ENCODE assay signal across 8 cellular contexts in the genomic region with DNA sequence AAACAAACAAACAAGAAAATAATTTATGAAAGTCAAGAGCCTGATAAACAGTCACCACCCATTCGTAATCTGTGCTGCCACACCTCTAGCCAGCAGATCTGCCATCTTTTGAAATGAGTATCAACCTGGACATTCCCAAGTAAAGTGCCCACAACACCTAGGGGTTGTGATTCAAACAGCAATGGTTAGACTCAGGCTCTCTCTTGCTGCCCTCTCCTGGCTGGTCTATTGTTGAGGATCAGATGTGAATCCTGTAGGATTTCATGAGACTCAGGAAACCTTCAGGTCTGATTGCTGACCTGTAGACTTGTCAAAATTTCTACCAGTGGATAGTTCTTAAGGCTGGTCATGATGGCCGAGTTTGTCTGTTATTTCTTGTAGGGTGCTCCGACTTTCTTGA. TPM values are rescaled to one million over a fixed set of nuclear protein-coding genes. Genes with fewer than 3 reads are reported as not detected.
A peak's percentile ranks its signal among the peaks of the same experiment; 100 is the strongest.
DNase-seq lines count a peak whose midpoint lies in the region; ATAC-seq and TF ChIP-seq lines count a peak whose summit lies in the region.

No MANE protein-coding gene starts in this region.

- H4K20me1 ChIP-seq in OCI-LY1 (ENCODE audit: insufficient read depth, low read length): no peaks in the 10 kb centered on the region

- peak; percentile 17; the same call in 1 of the 2 replicates for TF ChIP-seq CTCF in OCI-LY1 (IDR thresholded peaks at IDR 0.05; ENCODE audit: low read length)
- peak; percentile 56 for TF ChIP-seq CTCF in fibroblast of the aortic adventitia (IDR thresholded peaks at IDR 0.05; ENCODE audit: insufficient read depth, low read length)
- TF ChIP-seq CTCF in transverse colon (IDR thresholded peaks at IDR 0.05): peak; percentile 34 to 64 (median 46)
- no peak for TF ChIP-seq CTCF in CD4-positive, alpha-beta T cell (IDR thresholded peaks at IDR 0.05)

- no peak overlapping the region for H3K4me3 Mint-ChIP-seq in activated naive CD4-positive, alpha-beta T cell treated with anti-CD3 and anti-CD28 coated beads for 36 hours
- no peak overlapping the region for H3K4me3 Mint-ChIP-seq in CD4-positive, alpha-beta T cell

- in situ Hi-C loops in transverse colon (cut with MboI; ENCODE audit: low pct_ligation_motif_present in 1 of 4, low pct_unique_long_range_greater_than_20kb in 1 of 4, low sequenced_read_pairs in 3 of 4): no loop called here

- no peak overlapping the region for H2AFZ ChIP-seq in OCI-LY1 (ENCODE audit: low read length)

- H3K9me2 ChIP-seq in OCI-LY1 (ENCODE audit: low read depth, low read length): no peaks in the 10 kb centered on the region

- H3K9ac ChIP-seq in OCI-LY1 (ENCODE audit: low read length): no peak overlapping the region

- no peaks in the 10 kb centered on the region for H3K79me2 ChIP-seq in OCI-LY1 (ENCODE audit: insufficient read depth, low read length)

- H3K9me3 Mint-ChIP-seq in activated naive CD4-positive, alpha-beta T cell treated with anti-CD3 and anti-CD28 coated beads for 36 hours: no peaks in the 10 kb centered on the region
- no peaks in the 10 kb centered on the region for H3K9me3 Mint-ChIP-seq in CD4-positive, alpha-beta T cell

- CTCF ChIA-PET in activated naive CD4-positive, alpha-beta T cell treated with anti-CD3 and anti-CD28 coated beads for 36 hours (lab: Charles Lee): interaction anchor here (1.0 to 4.6 kb wide), 3 partner anchors 22 to 238 kb away, joined by 3 to 30 read pairs (median 11); no protein-coding TSS in a partner anchor
- CTCF ChIA-PET in CD4-positive, alpha-beta T cell (lab: Charles Lee): no interaction called here

- peak; percentile 53 for DNase-seq in activated naive CD4-positive, alpha-beta T cell treated with anti-CD3 and anti-CD28 coated beads for 36 hours
- no peak for DNase-seq in activated naive CD4-positive, alpha-beta T cell (lab: John Stamatoyannopoulos, UW)
- DNase-seq in fibroblast of the aortic adventitia (ENCODE audit: low read depth) (peak; percentile 54), transverse colon (peak; percentile 47)
- DNase-seq in CD4-positive, alpha-beta T cell: no peak

- H3K27me3 Mint-ChIP-seq in activated naive CD4-positive, alpha-beta T cell treated with anti-CD3 and anti-CD28 coated beads for 36 hours (ENCODE audit: low read depth): no peaks in the 10 kb centered on the region
- no peaks in the 10 kb centered on the region for H3K27me3 Mint-ChIP-seq in CD4-positive, alpha-beta T cell

- WGBS in transverse colon (ENCODE audit: low coverage in 1 of 2), 2 donors: 86 to 100% methylated on average over 2 to 3 of the region's 3 CpGs

- ATAC-seq in HG02571 (IDR thresholded peaks at IDR 0.05; ENCODE audit: unreplicated experiment) (no peak), GM18907 (IDR thresholded peaks at IDR 0.05; ENCODE audit: unreplicated experiment) (no peak)
- no peak for ATAC-seq in CD4-positive, alpha-beta T cell (ENCODE audit: poor library complexity)

- H3K4me2 ChIP-seq in OCI-LY1 (ENCODE audit: low read length): no peak overlapping the region

- no peak for TF ChIP-seq POLR2A in transverse colon (IDR thresholded peaks at IDR 0.05)

- no peak overlapping the region for H3K27ac ChIP-seq in OCI-LY1 (ENCODE audit: low read depth, low read length, poor library complexity, severe bottlenecking)
- no peak overlapping the region for H3K27ac ChIP-seq in transverse colon
- H3K27ac ChIP-seq in CD4-positive, alpha-beta T cell (ENCODE audit: low read depth, low read length): no peak overlapping the region

- H3K4me1 ChIP-seq in OCI-LY1 (ENCODE audit: insufficient read depth, low read length, severe bottlenecking) (peaks cover 6% of the 10 kb centered on the region), transverse colon (peaks cover 0 to 23% (median 3%) of the 10 kb centered on the region in 4 donors)

- no peaks in the 10 kb centered on the region for H3F3A ChIP-seq in OCI-LY1 (ENCODE audit: insufficient read depth, low read length)

- no peaks in the 10 kb centered on the region for H3K9me3 ChIP-seq in OCI-LY1 (ENCODE audit: low read length)
- no peaks in the 10 kb centered on the region for H3K9me3 ChIP-seq in transverse colon
- H3K9me3 ChIP-seq in CD4-positive, alpha-beta T cell (ENCODE audit: control insufficient read depth, low read length): no peaks in the 10 kb centered on the region

- H3K36me3 Mint-ChIP-seq in activated naive CD4-positive, alpha-beta T cell treated with anti-CD3 and anti-CD28 coated beads for 36 hours (ENCODE audit: low read depth): peaks cover 9% of the 10 kb centered on the region
- peaks cover 33% of the 10 kb centered on the region for H3K36me3 Mint-ChIP-seq in CD4-positive, alpha-beta T cell (ENCODE audit: low read depth)

- no peak for TF ChIP-seq EP300 in transverse colon (IDR thresholded peaks at IDR 0.05; ENCODE audit: low read depth)

- H3K27ac Mint-ChIP-seq in activated naive CD4-positive, alpha-beta T cell treated with anti-CD3 and anti-CD28 coated beads for 36 hours: no peak overlapping the region
- H3K27ac Mint-ChIP-seq in CD4-positive, alpha-beta T cell: no peak overlapping the region

- H3K36me3 ChIP-seq in OCI-LY1 (ENCODE audit: insufficient read depth, low read length) (peaks cover 43% of the 10 kb centered on the region), transverse colon (no peaks in the 10 kb centered on the region)

- POLR2A ChIA-PET in CD4-positive, alpha-beta T cell (lab: Charles Lee): interaction anchor here (1.2 kb wide), 1 partner anchor 80 kb away, joined by 4 read pairs; the partner anchor contains the start of gene RPS6KA5

- H3K4me1 Mint-ChIP-seq in activated naive CD4-positive, alpha-beta T cell treated with anti-CD3 and anti-CD28 coated beads for 36 hours (ENCODE audit: low read depth): peaks cover 52% of the 10 kb centered on the region
- peaks cover 49% of the 10 kb centered on the region for H3K4me1 Mint-ChIP-seq in CD4-positive, alpha-beta T cell (ENCODE audit: low read depth)

- no peak overlapping the region for H3K4me3 ChIP-seq in OCI-LY1 (ENCODE audit: low read depth, low read length, poor library complexity, severe bottlenecking)
- no peak overlapping the region for H3K4me3 ChIP-seq in fibroblast of the aortic adventitia (ENCODE audit: low read depth, low read length)
- H3K4me3 ChIP-seq in transverse colon: no peak overlapping the region

- intact Hi-C loops in activated naive CD4-positive, alpha-beta T cell treated with anti-CD3 and anti-CD28 coated beads for 36 hours (cut with micrococcal nuclease): loop anchor here (1.0 kb wide), 2 partner anchors 170 to 237 kb away; no protein-coding TSS in a partner anchor
- intact Hi-C loops in transverse colon (cut with DNase I; ENCODE audit: low total_unique reads): no loop called here
- intact Hi-C loops in CD4-positive, alpha-beta T cell (cut with DNase I, micrococcal nuclease): no loop called here

- H3K27me3 ChIP-seq in OCI-LY1 (ENCODE audit: insufficient read depth, low read length): no peaks in the 10 kb centered on the region
- no peaks in the 10 kb centered on the region for H3K27me3 ChIP-seq in transverse colon
- no peaks in the 10 kb centered on the region for H3K27me3 ChIP-seq in CD4-positive, alpha-beta T cell (ENCODE audit: control insufficient read depth, insufficient read depth, low read length)

RNA-seq across cellular contexts. Expression of gene DGLUCY, which starts 26.8 kb away (rescaled TPM):
- 10 to 100 TPM; 39.5 to 49.2 TPM for total RNA-seq in activated naive CD4-positive, alpha-beta T cell treated with anti-CD3 and anti-CD28 coated beads for 36 hours
- total RNA-seq in fibroblast of the aortic adventitia (ENCODE audit: low replicate concordance) (32.0 and 42.6 TPM in 2 replicates), transverse colon (100 to 1,000 TPM in 2 of 4 donors, 10 to 100 TPM in 2; 62.1 to 229 (median 102) TPM)
- 10 to 100 TPM; 33.0 to 34.9 TPM for total RNA-seq in CD4-positive, alpha-beta T cell

Comparison
In these comparisons a context has a peak if more than half of its experiments do, and no peak if none do; other contexts are left out.
1. DNase-seq: peak in activated naive CD4-positive, alpha-beta T cell treated with anti-CD3 and anti-CD28 coated beads for 36 hours (single experiment), fibroblast of the aortic adventitia (single experiment) and transverse colon (single experiment); none in activated naive CD4-positive, alpha-beta T cell (0 of 4) and CD4-positive, alpha-beta T cell (0 of 10).